In the genomic region with DNA sequence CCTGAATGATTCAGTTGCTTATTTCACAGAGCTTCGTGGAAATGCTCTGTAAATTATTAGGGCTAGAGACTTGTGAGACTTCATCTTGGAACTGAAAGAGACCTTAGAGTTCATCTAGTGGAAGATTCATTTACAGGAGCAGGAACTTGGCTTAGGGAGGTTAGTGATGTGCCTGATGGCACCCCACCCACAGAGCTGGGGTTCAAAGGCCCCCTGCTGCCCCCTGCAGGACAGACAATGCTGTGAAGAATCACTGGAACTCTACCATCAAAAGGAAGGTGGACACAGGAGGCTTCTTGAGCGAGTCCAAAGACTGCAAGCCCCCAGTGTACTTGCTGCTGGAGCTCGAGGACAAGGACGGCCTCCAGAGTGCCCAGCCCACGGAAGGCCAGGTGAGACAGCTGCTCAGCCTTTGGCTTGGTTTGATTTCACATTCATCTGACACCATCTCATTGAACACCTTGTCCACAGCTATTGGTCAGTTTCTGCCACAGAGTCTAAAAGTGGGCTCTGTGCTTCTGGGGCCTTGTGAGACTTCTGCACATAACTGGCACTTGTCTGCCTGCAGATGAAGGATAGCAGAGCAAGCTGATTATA, we compare ENCODE assay signal across 8 cellular contexts. TPM values are rescaled to one million over a fixed set of nuclear protein-coding genes. Genes with fewer than 3 reads are reported as not detected.
DNase-seq lines count a peak whose midpoint lies in the region; ATAC-seq and TF ChIP-seq lines count a peak whose summit lies in the region.

No MANE protein-coding gene starts in this region.

- intact Hi-C loops in activated CD4-positive, alpha-beta T cell treated with anti-CD3 and anti-CD28 coated beads, Interleukin-2, amount 10 ng/mL, durations not matched to agents 24 days and 14 days (cut with micrococcal nuclease), result loop anchor here (1.0 kb wide), 2 partner anchors 154 to 243 kb away; no protein-coding TSS in a partner anchor
- intact Hi-C loops in vagina (cut with DNase I), result no loop called here

- in situ Hi-C loops in ACHN (cut with HindIII; ENCODE audit: low pct_ligation_motif_present, low pct_unique_long_range_greater_than_20kb, low sequenced_read_pairs), result no loop called here

- no peaks in the 10 kb centered on the region for H3K9me3 ChIP-seq in vagina

- no peaks in the 10 kb centered on the region for H3K9me3 Mint-ChIP-seq in activated CD4-positive, alpha-beta T cell treated with anti-CD3 and anti-CD28 coated beads, Interleukin-2, amount 10 ng/mL, durations not matched to agents 24 days and 14 days
- H3K9me3 Mint-ChIP-seq in endothelial cell (ENCODE audit: unreplicated experiment), result no peaks in the 10 kb centered on the region

- no peaks in the 10 kb centered on the region for H3K27me3 ChIP-seq in vagina

- DNase-seq in ACHN (peak; percentile 56), NCI-H1436 (lab: John Stamatoyannopoulos, UW) (peak; percentile 2), endothelial cell (ENCODE audit: low spot score) (peak; percentile 67), pons (ENCODE audit: low spot score) (peak; percentile 14), vagina (ENCODE audit: extremely low spot score in 2 of 2) (no peak)
- DNase-seq in activated CD4-positive, alpha-beta T cell treated with anti-CD3 and anti-CD28 coated beads, Interleukin-2, amount 10 ng/mL, durations not matched to agents 24 days and 14 days, result peak; percentile 88

- H3K27ac ChIP-seq in vagina, result no peak overlapping the region

- peak; percentile 79 for TF ChIP-seq CTCF in GM12874 (IDR thresholded peaks at IDR 0.05; ENCODE audit: insufficient read depth, low read depth, low read length)
- TF ChIP-seq CTCF in endothelial cell (IDR thresholded peaks at IDR 0.05; ENCODE audit: unreplicated experiment), result peak; percentile 51
- TF ChIP-seq CTCF in vagina (IDR thresholded peaks at IDR 0.05), result no peak

- no peaks in the 10 kb centered on the region for H3K27me3 Mint-ChIP-seq in activated CD4-positive, alpha-beta T cell treated with anti-CD3 and anti-CD28 coated beads, Interleukin-2, amount 10 ng/mL, durations not matched to agents 24 days and 14 days
- H3K27me3 Mint-ChIP-seq in endothelial cell (ENCODE audit: unreplicated experiment), result peaks cover 4% of the 10 kb centered on the region

- H3K36me3 ChIP-seq in vagina, result no peaks in the 10 kb centered on the region

- peaks cover 11% of the 10 kb centered on the region for H3K4me1 Mint-ChIP-seq in activated CD4-positive, alpha-beta T cell treated with anti-CD3 and anti-CD28 coated beads, Interleukin-2, amount 10 ng/mL, durations not matched to agents 24 days and 14 days
- H3K4me1 Mint-ChIP-seq in endothelial cell (ENCODE audit: unreplicated experiment), result no peaks in the 10 kb centered on the region

- no peak overlapping the region for H3K27ac Mint-ChIP-seq in activated CD4-positive, alpha-beta T cell treated with anti-CD3 and anti-CD28 coated beads, Interleukin-2, amount 10 ng/mL, durations not matched to agents 24 days and 14 days
- H3K27ac Mint-ChIP-seq in endothelial cell (ENCODE audit: unreplicated experiment), result no peak overlapping the region

- H3K36me3 Mint-ChIP-seq in activated CD4-positive, alpha-beta T cell treated with anti-CD3 and anti-CD28 coated beads, Interleukin-2, amount 10 ng/mL, durations not matched to agents 24 days and 14 days (ENCODE audit: low read depth), result peaks cover 24% of the 10 kb centered on the region
- H3K36me3 Mint-ChIP-seq in endothelial cell (ENCODE audit: low read depth, unreplicated experiment), result no peaks in the 10 kb centered on the region

- H3K4me1 ChIP-seq in vagina, result no peaks in the 10 kb centered on the region

- no peak overlapping the region for H3K4me3 ChIP-seq in vagina

- no peak overlapping the region for H3K4me3 Mint-ChIP-seq in activated CD4-positive, alpha-beta T cell treated with anti-CD3 and anti-CD28 coated beads, Interleukin-2, amount 10 ng/mL, durations not matched to agents 24 days and 14 days
- H3K4me3 Mint-ChIP-seq in endothelial cell (ENCODE audit: unreplicated experiment), result no peak overlapping the region

- no peak for ATAC-seq in GM21367 (IDR thresholded peaks at IDR 0.05; ENCODE audit: unreplicated experiment)

- no peak for TF ChIP-seq POLR2A in vagina (IDR thresholded peaks at IDR 0.05)

RNA-seq across cellular contexts. Expression of a gene that starts 25.1 kb away (rescaled TPM):
- total RNA-seq in activated CD4-positive, alpha-beta T cell treated with anti-CD3 and anti-CD28 coated beads, Interleukin-2, amount 10 ng/mL, durations not matched to agents 24 days and 14 days, result 108 and 110 TPM in 2 replicates
- total RNA-seq in endothelial cell (ENCODE audit: unreplicated experiment) (20.8 TPM), vagina (1.7 TPM)

RNA-seq across cellular contexts. Expression of a gene that starts 34.8 kb away (rescaled TPM):
- total RNA-seq in activated CD4-positive, alpha-beta T cell treated with anti-CD3 and anti-CD28 coated beads, Interleukin-2, amount 10 ng/mL, durations not matched to agents 24 days and 14 days, result not detected in 2 replicates
- total RNA-seq in endothelial cell (ENCODE audit: unreplicated experiment) (not detected), vagina (not detected)

Comparison
In these comparisons a context has a peak if more than half of its experiments do, and no peak if none do; other contexts are left out.
1. DNase-seq: peak in ACHN (single experiment), NCI-H1436 (single experiment), activated CD4-positive, alpha-beta T cell treated with anti-CD3 and anti-CD28 coated beads, Interleukin-2, amount 10 ng/mL, durations not matched to agents 24 days and 14 days (single experiment), endothelial cell (single experiment) and pons (single experiment); none in vagina (0 of 2).
2. CTCF ChIP-seq: peak in GM12874 (single experiment) and endothelial cell (single experiment); none in vagina (0 of 3).